ENCODE assay signal across 4 cellular contexts in genomic region chr9:36160121-36160520, GRCh38. TPM values are rescaled to one million over a fixed set of nuclear protein-coding genes. Genes with fewer than 3 reads are reported as not detected.
"Had no signal": no experiment of that assay in that cellular context is flagged by ENCODE, and none has a peak within 500 bp of the region (broad histone marks: within the 10 kb centered on the region; RNA-seq: fewer than 3 reads in every experiment).

No MANE protein-coding gene starts in this region.

RNA-seq across cellular contexts. Expression of gene CCIN, which starts 9.1 kb away (rescaled TPM):
- total RNA-seq: activated CD4-positive, alpha-beta T cell treated with anti-CD3 and anti-CD28 coated beads for 36 hours; activated CD8-positive, alpha-beta memory T cell treated with anti-CD3 and anti-CD28 coated beads for 36 hours; activated T-helper 2 cell treated with anti-CD3 and anti-CD28 coated beads, Interferon-gamma antibody, Interleukin-2, Interleukin-4, amounts not matched to agents 10 μg/mL and 5 μg/mL and 100 μg/mL, durations not matched to agents 14 hours and 24 hours and 36 hours; Right ventricle myocardium inferior had no signal
